10 cellular contexts compared by ENCODE assay signal in the genomic region with DNA sequence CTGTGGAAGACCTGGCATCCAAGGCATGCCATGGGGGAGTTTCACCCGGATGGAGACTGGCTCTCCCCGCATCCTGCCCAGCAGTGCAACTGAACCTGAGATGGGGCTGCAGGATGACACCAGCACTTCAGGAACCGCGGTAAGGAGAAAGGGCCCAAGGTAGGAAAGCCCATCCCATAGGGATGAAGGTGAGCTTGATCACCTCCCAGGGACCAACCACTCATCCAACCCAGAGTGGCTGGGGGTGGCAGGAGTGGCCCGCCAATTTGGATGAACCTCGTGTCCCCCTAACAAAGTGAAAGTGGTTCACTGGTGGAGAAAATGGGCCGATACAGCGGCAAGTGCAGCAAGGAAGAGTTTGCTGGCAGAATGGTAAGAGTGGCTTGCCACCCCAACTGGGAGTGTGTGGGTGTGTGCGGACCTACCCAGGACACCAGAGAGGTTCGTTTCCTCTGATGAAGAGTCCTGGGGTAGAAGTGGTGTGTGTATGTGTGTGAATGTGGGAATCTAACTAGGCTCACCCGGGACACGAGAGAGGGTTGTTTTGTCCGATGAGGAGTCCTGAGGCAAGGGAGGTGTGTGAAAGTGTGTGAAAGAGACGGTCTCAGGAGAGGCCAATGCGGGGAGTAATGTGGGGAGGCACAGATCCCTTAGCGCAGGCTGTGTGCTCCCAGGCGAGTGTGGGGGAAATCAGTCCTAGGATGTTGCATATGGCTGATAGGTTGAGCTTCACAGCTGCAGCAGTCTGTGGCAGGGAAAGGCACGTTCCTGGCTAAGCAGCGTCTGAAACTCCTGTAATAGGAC. TPM values are rescaled to one million over a fixed set of nuclear protein-coding genes. Genes with fewer than 3 reads are reported as not detected.
DNase-seq lines count a peak whose midpoint lies in the region; ATAC-seq and TF ChIP-seq lines count a peak whose summit lies in the region.
"Had no signal": no experiment of that assay in that cellular context is flagged by ENCODE, and none has a peak within 500 bp of the region (broad histone marks: within the 10 kb centered on the region; RNA-seq: fewer than 3 reads in every experiment).

No MANE protein-coding gene starts in this region.

- peak overlapping the region; percentile 20 for H3K18ac ChIP-seq in trophoblast cell (ENCODE audit: low read length)

- ATAC-seq in GM19328 (IDR thresholded peaks at IDR 0.05; ENCODE audit: unreplicated experiment) (no peak), GM21360 (IDR thresholded peaks at IDR 0.05; ENCODE audit: unreplicated experiment) (no peak), GM21390 (IDR thresholded peaks at IDR 0.05; ENCODE audit: unreplicated experiment) (no peak)

- peaks cover 19 to 25% of the 10 kb centered on the region in 2 experiments for H3K4me1 ChIP-seq in trophoblast cell (ENCODE audit: control insufficient read depth in 1 of 2, insufficient read depth in 2 of 2, low read length in 2 of 2)

- no peak for TF ChIP-seq CTCF in fibroblast of villous mesenchyme (IDR thresholded peaks at IDR 0.05; ENCODE audit: insufficient read depth, low read depth, low read length)

- peak overlapping the region; percentile 80 for H3K4me2 ChIP-seq in trophoblast cell (ENCODE audit: low read length)

- peak overlapping the region; percentile 75 for H4K8ac ChIP-seq in trophoblast cell (ENCODE audit: low read depth, low read length)

- H2BK12ac ChIP-seq in trophoblast cell (ENCODE audit: low read length) = peak overlapping the region; percentile 83

- peaks cover 3% of the 10 kb centered on the region for H3K79me2 ChIP-seq in trophoblast cell (ENCODE audit: control insufficient read depth, insufficient read depth, low read length, poor library complexity)

- no peaks in the 10 kb centered on the region for H3K27me3 ChIP-seq in trophoblast cell (ENCODE audit: insufficient read depth, low read length)
- H3K27me3 ChIP-seq in H7 (ENCODE audit: control insufficient read depth, insufficient read depth, low read length) = peaks cover 3% of the 10 kb centered on the region; the same call in 1 of the 2 replicates

- H3K36me3 ChIP-seq in trophoblast cell (ENCODE audit: control insufficient read depth in 1 of 2, insufficient read depth in 2 of 2, low read length in 2 of 2) (no peaks in the 10 kb centered on the region), H7 (replicated peaks; ENCODE audit: control insufficient read depth, insufficient read depth, low read length) (no peaks in the 10 kb centered on the region)

- H2AFZ ChIP-seq in trophoblast cell (ENCODE audit: insufficient read depth, low read length, poor library complexity) = peak overlapping the region; percentile 7

- peaks cover 18% of the 10 kb centered on the region for H3K79me1 ChIP-seq in trophoblast cell (ENCODE audit: low read length)

- peak overlapping the region; percentile 13 for H4K12ac ChIP-seq in trophoblast cell (ENCODE audit: low read depth, low read length)

- H3K4me3 ChIP-seq in fibroblast of villous mesenchyme (ENCODE audit: low read depth, low read length) = peak overlapping the region; percentile 1
- peak overlapping the region; percentile 32 for H3K4me3 ChIP-seq in trophoblast cell (ENCODE audit: low read depth, low read length)
- H3K4me3 ChIP-seq in H7 (ENCODE audit: insufficient read depth, low read depth, low read length) = no peak overlapping the region

- peak overlapping the region; percentile 60 for H2BK5ac ChIP-seq in trophoblast cell (ENCODE audit: low read depth, low read length, poor library complexity)

- no CpG with 5 or more reads among the region's 19 CpGs for WGBS in trophoblast cell (ENCODE audit: extremely low coverage, insufficient coverage, insufficient read length)

- peak overlapping the region; percentile 84 for H4K91ac ChIP-seq in trophoblast cell (ENCODE audit: low read depth, low read length)

- H2AK5ac ChIP-seq in trophoblast cell (ENCODE audit: low read length) = peak overlapping the region; percentile 81

- H3K9me3 ChIP-seq in trophoblast cell (ENCODE audit: insufficient read depth, low read depth, low read length) = no peaks in the 10 kb centered on the region

- peak overlapping the region; percentile 41 for H3K9ac ChIP-seq in trophoblast cell (ENCODE audit: low read length)

- H3K23ac ChIP-seq in trophoblast cell (ENCODE audit: low read length) = no peak overlapping the region

- DNase-seq in EL = peak; percentile 1
- peak; percentile 7 for DNase-seq in RPMI7951 (ENCODE audit: low read depth)
- no peak for DNase-seq in fibroblast of villous mesenchyme (ENCODE audit: low read depth)
- DNase-seq in trophoblast cell = peak; percentile 10 to 51
- DNase-seq in H7 = no peak
- DNase-seq: midbrain had no signal

- H2BK120ac ChIP-seq in trophoblast cell (ENCODE audit: insufficient read depth, low read length, poor library complexity) = peak overlapping the region; percentile 87

- H3K27ac ChIP-seq in trophoblast cell (ENCODE audit: low read depth, low read length) = peak overlapping the region; percentile 97

- peak overlapping the region; percentile 18 for H3K4ac ChIP-seq in trophoblast cell (ENCODE audit: low read depth, low read length)

- H3K14ac ChIP-seq in trophoblast cell (ENCODE audit: low read length) = peak overlapping the region; percentile 76

RNA-seq across cellular contexts. Expression of gene ACSM1, which starts 22.6 kb away (rescaled TPM):
- not detected in 2 replicates for total RNA-seq in RPMI7951 (2014; rRNA removed; shearing (Covaris generic))
- total RNA-seq in fibroblast of villous mesenchyme = not detected in 2 replicates
- polyA plus RNA-seq in trophoblast cell (2013) = 0.06 and 0.08 TPM in 2 replicates
- 0.10 and 0.26 TPM in 2 replicates for total RNA-seq in H7 (2014; rRNA removed; shearing (Covaris generic))
- total RNA-seq: HT1080 had no signal

Comparison
In these comparisons a context has a peak if more than half of its experiments do, and no peak if none do; other contexts are left out.
1. DNase-seq: peak in EL (single experiment), RPMI7951 (single experiment) and trophoblast cell (2 of 2); none in fibroblast of villous mesenchyme (single experiment) and H7 (single experiment).